ENCODE assay signal across 1 cellular context in genomic region chr11:27234043-27234668, GRCh38.
A peak's percentile ranks its signal among the peaks of the same experiment; 100 is the strongest.
TF ChIP-seq lines count a peak whose summit lies in the region.

No MANE protein-coding gene starts in this region.

TF ChIP-seq in HepG2, 621 proteins besides CTCF, POLR2A, EP300 and RAD21 (continued from another document):
- TF ChIP-seq PAXIP1 (CRISPR knock-in tag; conservative IDR thresholded peaks at IDR 0.05) (peak; percentile 52), NFATC3 (CRISPR knock-in tag; IDR thresholded peaks at IDR 0.05) (no peak), ZNF800 (CRISPR knock-in tag; IDR thresholded peaks at IDR 0.05) (0 out of 2 replicates have a peak, but pooled peaks have one; percentile 48), ZSCAN20 (CRISPR knock-in tag; IDR thresholded peaks at IDR 0.05; ENCODE audit: borderline replicate concordance) (no peak), ZNF772 (CRISPR knock-in tag; IDR thresholded peaks at IDR 0.05) (no peak), DRAP1 (CRISPR knock-in tag; IDR thresholded peaks at IDR 0.05) (no peak), ZNF350 (CRISPR knock-in tag; IDR thresholded peaks at IDR 0.05; ENCODE audit: borderline replicate concordance, low read depth) (peak; percentile 25; the same call in 1 of the 2 replicates), CREM (IDR thresholded peaks at IDR 0.05) (peak; percentile 29; the same call in 1 of the 2 replicates), CREM (CRISPR knock-in tag; IDR thresholded peaks at IDR 0.05) (no peak), ZNF776 (CRISPR knock-in tag; IDR thresholded peaks at IDR 0.05) (no peak), GATAD2A (CRISPR knock-in tag; IDR thresholded peaks at IDR 0.05) (peak; percentile 29; the same call in 1 of the 2 replicates), TEAD3 (CRISPR knock-in tag; optimal IDR thresholded peaks at IDR 0.05; ENCODE audit: borderline replicate concordance) (peak; percentile 6), ZGPAT (CRISPR knock-in tag; IDR thresholded peaks at IDR 0.05) (0 out of 2 replicates have a peak, but pooled peaks have one; percentile 35), ZBTB38 (CRISPR knock-in tag; IDR thresholded peaks at IDR 0.05) (peak; percentile 36; the same call in 1 of the 2 replicates), SOX6 (IDR thresholded peaks at IDR 0.05) (no peak), SOX6 (CRISPR knock-in tag; IDR thresholded peaks at IDR 0.05) (peak; percentile 24; the same call in 1 of the 2 replicates), TBX2 (CRISPR knock-in tag; IDR thresholded peaks at IDR 0.05; ENCODE audit: borderline replicate concordance) (peak; percentile 50; the same call in 1 of the 2 replicates), ZNF280B (CRISPR knock-in tag; IDR thresholded peaks at IDR 0.05; ENCODE audit: borderline replicate concordance) (no peak), ZNF142 (CRISPR knock-in tag; IDR thresholded peaks at IDR 0.05) (no peak), ARID3A (IDR thresholded peaks at IDR 0.05; ENCODE audit: low read depth, low read length) (peak; percentile 51; the same call in 1 of the 2 replicates), ZNF569 (CRISPR knock-in tag; IDR thresholded peaks at IDR 0.05; ENCODE audit: borderline replicate concordance) (no peak), TFE3 (CRISPR knock-in tag; IDR thresholded peaks at IDR 0.05) (no peak)
